In genomic region chr3:159151130-159151529, GRCh38 we compare ENCODE assay signal across 17 cellular contexts.
"Had no signal": no experiment of that assay in that cellular context is flagged by ENCODE, and none has a peak within 500 bp of the region (broad histone marks: within the 10 kb centered on the region; RNA-seq: fewer than 3 reads in every experiment).

No MANE protein-coding gene starts in this region.

- H3K9me3 ChIP-seq: heart left ventricle, neutrophil, sigmoid colon, stomach, thoracic aorta, transverse colon had no signal

- H3K27me3 ChIP-seq: heart left ventricle, neutrophil, sigmoid colon, stomach, transverse colon had no signal

- H3K27ac Mint-ChIP-seq: endodermal cell; natural killer cell treated with Interleukin-12 subunit alpha and Interleukin-12 subunit beta and Interleukin-15 and Interleukin-18, amount 100 ng/mL, for 72 hours had no signal

- DNase-seq: effector CD4-positive, alpha-beta T cell; endodermal cell; foreskin melanocyte; heart left ventricle; hippocampal formation; kidney glomerular epithelial cell; mammary epithelial cell; sigmoid colon; stimulated activated naive CD4-positive, alpha-beta T cell; stomach; substantia nigra; transverse colon had no signal

- H3K36me3 Mint-ChIP-seq: natural killer cell treated with Interleukin-12 subunit alpha and Interleukin-12 subunit beta and Interleukin-15 and Interleukin-18, amount 100 ng/mL, for 72 hours had no signal

- H3K36me3 ChIP-seq: heart left ventricle, neutrophil, sigmoid colon, stomach, thoracic aorta, transverse colon had no signal

- H3K4me1 ChIP-seq: heart left ventricle, sigmoid colon, stomach, transverse colon had no signal

- H3K27me3 Mint-ChIP-seq: natural killer cell treated with Interleukin-12 subunit alpha and Interleukin-12 subunit beta and Interleukin-15 and Interleukin-18, amount 100 ng/mL, for 72 hours had no signal

- H3K27ac ChIP-seq: coronary artery, heart left ventricle, neutrophil, sigmoid colon, skin epidermis, stomach, thoracic aorta, transverse colon had no signal

- H3K4me3 ChIP-seq: coronary artery, heart left ventricle, sigmoid colon, skin epidermis, stomach, thoracic aorta, transverse colon had no signal

- H3K9me3 Mint-ChIP-seq: endodermal cell had no signal

- H3K4me3 Mint-ChIP-seq: endodermal cell; natural killer cell treated with Interleukin-12 subunit alpha and Interleukin-12 subunit beta and Interleukin-15 and Interleukin-18, amount 100 ng/mL, for 72 hours had no signal

- ATAC-seq: natural killer cell treated with Interleukin-12 subunit alpha and Interleukin-12 subunit beta and Interleukin-15 and Interleukin-18, amount 100 ng/mL, for 72 hours had no signal
